ENCODE assay signal across 23 cellular contexts in the genomic region with DNA sequence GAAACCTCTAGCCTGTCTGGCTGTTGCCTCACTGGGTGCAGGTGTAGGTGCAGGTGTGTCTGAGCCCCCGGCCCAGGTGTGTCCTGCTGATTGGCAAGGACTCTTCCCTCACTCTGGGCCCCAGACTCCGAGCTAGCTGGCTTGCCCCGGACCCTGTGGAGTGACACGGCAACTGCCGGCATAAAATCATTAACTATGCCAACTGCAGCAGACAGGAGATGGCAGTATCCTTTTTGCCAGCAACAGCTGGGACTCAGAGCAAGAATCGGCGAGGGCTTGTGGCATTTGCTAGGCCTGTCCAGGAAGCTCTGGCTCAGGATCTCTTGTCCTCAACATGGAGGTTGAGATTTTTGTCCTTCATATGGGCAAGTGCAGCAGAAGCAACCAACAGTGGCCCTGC. TPM values are rescaled to one million over a fixed set of nuclear protein-coding genes. Genes with fewer than 3 reads are reported as not detected.
"Had no signal": no experiment of that assay in that cellular context is flagged by ENCODE, and none has a peak within 500 bp of the region (broad histone marks: within the 10 kb centered on the region; RNA-seq: fewer than 3 reads in every experiment).

No MANE protein-coding gene starts in this region.

- H3K9ac ChIP-seq: SK-N-SH had no signal

- DNase-seq: Karpas-422, KG1, MG63, NCI-H1092, NCI-H1105 treated with DMSO at 0.1 percent for 48 hours, NCI-H1417 treated with DMSO at 0.1 percent for 48 hours, NCI-H146, NCI-H1694 treated with DMSO at 0.1 percent for 48 hours, NCI-H1930, NCI-H2081, NCI-H2107, NCI-H2227 treated with DMSO at 0.1 percent for 48 hours, NCI-H524, NCI-H526 treated with DMSO at 0.1 percent for 48 hours, NCI-H774, RPMI8226, SHP77, SK-N-SH, SW 1271 had no signal

- H3K4me3 ChIP-seq: MG63 had no signal

- H3K27me3 ChIP-seq: MG63 had no signal

- H3K27ac ChIP-seq: HL-60 had no signal

- H3K4me2 ChIP-seq: SK-N-SH had no signal

- H3K9me3 ChIP-seq: MG63, SK-N-SH had no signal

- FAIRE-seq: HTR-8/SVneo, RCC 7860 had no signal

RNA-seq across cellular contexts. Expression of gene CCL17, which starts 21.8 kb away (rescaled TPM):
- total RNA-seq: NCI-H460 had no signal
- polyA plus RNA-seq: SK-N-SH had no signal

RNA-seq across cellular contexts. Expression of gene CX3CL1, which starts 54.1 kb away (rescaled TPM):
- total RNA-seq: NCI-H460 had no signal
